ENCODE assay signal across 6 cellular contexts in the genomic region with DNA sequence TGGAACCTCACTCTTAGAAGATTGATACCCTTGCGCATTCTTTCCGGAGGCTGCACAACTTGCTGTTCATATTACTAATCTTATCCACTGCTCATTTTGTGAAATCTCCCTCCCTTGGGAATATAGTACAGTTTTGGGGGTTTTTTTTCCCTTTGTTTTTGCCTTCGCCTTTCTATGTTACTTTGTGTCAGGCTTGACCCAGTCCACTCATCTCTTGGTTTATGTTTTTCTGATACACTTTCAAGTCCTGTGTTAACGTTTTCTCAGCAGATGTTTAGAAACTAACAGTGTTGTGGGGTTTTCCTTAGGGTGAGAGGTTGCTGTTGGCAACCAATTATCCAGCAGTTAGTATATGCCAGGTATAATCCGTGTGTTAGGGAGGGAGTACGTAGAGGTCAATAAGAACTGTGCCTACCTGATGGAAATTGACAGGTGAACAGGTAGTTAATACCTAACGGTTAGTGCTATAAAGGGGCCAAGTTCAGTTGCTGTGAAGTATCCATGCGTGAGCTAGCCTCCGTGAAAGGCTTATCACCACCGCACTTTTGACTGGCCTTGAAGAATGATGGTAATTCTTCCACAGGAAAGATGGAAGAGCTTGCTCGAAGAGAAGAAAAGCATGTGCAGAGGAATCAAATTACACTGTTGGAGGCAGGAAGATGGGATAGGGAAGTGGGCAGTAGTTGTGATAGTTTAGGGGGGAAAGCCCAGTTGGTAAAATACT. TPM values are rescaled to one million over a fixed set of nuclear protein-coding genes. Genes with fewer than 3 reads are reported as not detected.
DNase-seq lines count a peak whose midpoint lies in the region; ATAC-seq and TF ChIP-seq lines count a peak whose summit lies in the region.

No MANE protein-coding gene starts in this region.

- no peak for DNase-seq in AG09309 (ENCODE audit: low read depth)
- DNase-seq in LHCN-M2 (ENCODE audit: low read depth), result peak; percentile 36
- peak; percentile 44 for DNase-seq in pons (ENCODE audit: low spot score)
- no peak for DNase-seq in mucosa of gallbladder (ENCODE audit: low spot score)

- no peak for TF ChIP-seq CTCF in AG09309 (IDR thresholded peaks at IDR 0.05; ENCODE audit: control insufficient read depth, insufficient read depth, low read depth, low read length, missing control alignments)

- no peak for ATAC-seq in GM21825 (IDR thresholded peaks at IDR 0.05; ENCODE audit: unreplicated experiment)

- H3K4me3 ChIP-seq in AG09309 (ENCODE audit: control insufficient read depth, low read depth, low read length), result peak overlapping the region; percentile 89

- H3K27ac ChIP-seq in cingulate gyrus (ENCODE audit: low read depth, low read length), result peak overlapping the region; percentile 95

RNA-seq across cellular contexts. Expression of a gene that starts 1.4 kb away (rescaled TPM):
- 15.8 and 18.8 TPM in 2 replicates for total RNA-seq in LHCN-M2 (2014; rRNA removed)
- polyA plus RNA-seq in LHCN-M2 (2012), result 12.4 TPM
- 24.8 TPM for total RNA-seq in mucosa of gallbladder

RNA-seq across cellular contexts. Expression of a gene that starts 2.0 kb away (rescaled TPM):
- total RNA-seq in LHCN-M2 (2014; rRNA removed), result 10.3 and 12.8 TPM in 2 replicates
- 14.9 TPM for polyA plus RNA-seq in LHCN-M2 (2012)
- 36.3 TPM for total RNA-seq in mucosa of gallbladder

RNA-seq across cellular contexts. Expression of a gene that starts 21.1 kb away (rescaled TPM):
- total RNA-seq in LHCN-M2 (2014; rRNA removed) (0.63 TPM in 1 of 2 replicates, not detected in the other), mucosa of gallbladder (not detected)
- not detected for polyA plus RNA-seq in LHCN-M2 (2012)

RNA-seq across cellular contexts. Expression of a gene that starts 31.9 kb away (rescaled TPM):
- total RNA-seq in LHCN-M2 (2014; rRNA removed) (not detected in 2 replicates), mucosa of gallbladder (1.0 TPM)
- polyA plus RNA-seq in LHCN-M2 (2012), result not detected

RNA-seq across cellular contexts. Expression of a gene that starts 35.1 kb away (rescaled TPM):
- total RNA-seq in LHCN-M2 (2014; rRNA removed) (under 0.01 TPM in 1 of 2 replicates, not detected in the other), mucosa of gallbladder (26.4 TPM)
- 0.01 TPM for polyA plus RNA-seq in LHCN-M2 (2012)

Comparison
In these comparisons a context has a peak if more than half of its experiments do, and no peak if none do; other contexts are left out.
1. DNase-seq: peak in LHCN-M2 (single experiment) and pons (single experiment); none in AG09309 (single experiment) and mucosa of gallbladder (single experiment).